2 cellular contexts compared by ENCODE assay signal in the genomic region with DNA sequence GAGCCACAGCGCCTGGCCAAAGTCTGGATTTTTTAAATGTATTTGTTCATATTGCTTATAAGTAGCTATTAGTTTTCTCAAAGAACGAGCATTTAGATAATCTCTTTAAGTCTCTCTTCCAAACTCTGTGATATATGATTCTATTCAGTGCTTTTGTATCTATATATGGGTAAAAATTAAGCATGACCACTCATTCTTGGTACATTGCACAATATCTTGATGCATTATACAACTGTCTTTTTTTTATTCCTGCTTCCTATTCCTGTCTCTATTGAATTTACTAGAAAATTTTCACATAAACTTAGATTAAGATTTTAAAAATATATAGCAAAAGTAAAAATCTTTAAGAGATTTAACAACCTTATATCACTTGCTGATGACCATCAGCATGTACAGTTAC.
TF ChIP-seq lines count a peak whose summit lies in the region.

No MANE protein-coding gene starts in this region.

TF ChIP-seq in IMR-90, 13 proteins besides CTCF, POLR2A, EP300 and RAD21:
- TF ChIP-seq CHD1 (IDR thresholded peaks at IDR 0.05; ENCODE audit: low read depth, low read length): no peak
- TF ChIP-seq CEBPB (IDR thresholded peaks at IDR 0.05; ENCODE audit: low read depth, low read length): peak; percentile 89

TF ChIP-seq in K562, 482 proteins besides CTCF, POLR2A, EP300 and RAD21:
- TF ChIP-seq HSF4 (CRISPR knock-in tag; IDR thresholded peaks at IDR 0.05; ENCODE audit: borderline replicate concordance): no peak
- no peak for TF ChIP-seq CEBPG (CRISPR knock-in tag; IDR thresholded peaks at IDR 0.05)
- TF ChIP-seq CEBPG (tag; conservative IDR thresholded peaks at IDR 0.05 in 1 of 2, IDR thresholded peaks at IDR 0.05 in 1 of 2): peak; percentile 10 to 64; a peak in 1 of 4 replicates
- peak; percentile 64 for TF ChIP-seq CEBPB (tag; IDR thresholded peaks at IDR 0.05)
